Comparison of ENCODE assay signal across 15 cellular contexts in genomic region chr6:53338304-53338703, GRCh38. TPM values are rescaled to one million over a fixed set of nuclear protein-coding genes. Genes with fewer than 3 reads are reported as not detected.
A peak's percentile ranks its signal among the peaks of the same experiment; 100 is the strongest.
DNase-seq lines count a peak whose midpoint lies in the region; ATAC-seq and TF ChIP-seq lines count a peak whose summit lies in the region.
"Had no signal": no experiment of that assay in that cellular context is flagged by ENCODE, and none has a peak within 500 bp of the region (broad histone marks: within the 10 kb centered on the region; RNA-seq: fewer than 3 reads in every experiment).

No MANE protein-coding gene starts in this region.

- H3K79me2 ChIP-seq in DND-41 (ENCODE audit: insufficient read depth, low read length): peaks cover 100% of the 10 kb centered on the region

- no peaks in the 10 kb centered on the region for H3K9me3 Mint-ChIP-seq in CD4-positive, CD25-positive, alpha-beta regulatory T cell
- H3K9me3 Mint-ChIP-seq in activated T-helper 17 cell treated with anti-CD3 and anti-CD28 coated beads, Interleukin-2, amount 50 U/mL, for 72 hours: no peaks in the 10 kb centered on the region
- H3K9me3 Mint-ChIP-seq in naive B cell: no peaks in the 10 kb centered on the region

- H3K4me2 ChIP-seq in DND-41 (ENCODE audit: insufficient read depth, low read length): no peak overlapping the region
- H3K4me2 ChIP-seq: smooth muscle cell had no signal

- H4K20me1 ChIP-seq in DND-41 (ENCODE audit: insufficient read depth, low read length): peaks cover 95% of the 10 kb centered on the region

- peak overlapping the region; percentile 48 to 89 (median 68) for H3K4me3 Mint-ChIP-seq in CD4-positive, CD25-positive, alpha-beta regulatory T cell
- H3K4me3 Mint-ChIP-seq in activated T-helper 17 cell treated with anti-CD3 and anti-CD28 coated beads, Interleukin-2, amount 50 U/mL, for 72 hours: peak overlapping the region; percentile 95
- peak overlapping the region in 6 of 8 donors; percentile 8 to 93 (median 52) for H3K4me3 Mint-ChIP-seq in naive B cell

- no peaks in the 10 kb centered on the region for H3K36me3 ChIP-seq in CD4-positive, CD25-positive, alpha-beta regulatory T cell (ENCODE audit: control insufficient read depth, insufficient read depth, low read length)
- H3K36me3 ChIP-seq in DND-41 (ENCODE audit: insufficient read depth, low read length) (peaks cover 33% of the 10 kb centered on the region), right atrium auricular region (peaks cover 6% of the 10 kb centered on the region)

- no peak for ATAC-seq in CD4-positive, CD25-positive, alpha-beta regulatory T cell (ENCODE audit: low read depth in 2 of 2)
- ATAC-seq in DND-41 (ENCODE audit: insufficient read depth, low read depth): no peak; the same call in 2 of the 3 replicates
- no peak for ATAC-seq in activated T-helper 17 cell treated with anti-CD3 and anti-CD28 coated beads, Interleukin-2, amount 50 U/mL, for 72 hours (replicated peaks)
- no peak for ATAC-seq in naive B cell (ENCODE audit: low read depth in 2 of 2)
- ATAC-seq in GM21717 (IDR thresholded peaks at IDR 0.05; ENCODE audit: unreplicated experiment): no peak
- ATAC-seq: activated CD4-positive, CD25-positive, alpha-beta regulatory T cell treated with anti-CD3 and anti-CD28 coated beads, Interleukin-2, amount 50 U/mL, for 24 hours; left cardiac atrium; Right ventricle myocardium inferior had no signal

- H3K4me3 ChIP-seq in CD4-positive, CD25-positive, alpha-beta regulatory T cell (ENCODE audit: low read depth, low read length): peak overlapping the region; percentile 83
- no peak overlapping the region for H3K4me3 ChIP-seq in DND-41 (ENCODE audit: low read depth in 1 of 2, low read length in 2 of 2)
- no peak overlapping the region for H3K4me3 ChIP-seq in right atrium auricular region
- H3K4me3 ChIP-seq: smooth muscle cell, tibial artery had no signal

- no peaks in the 10 kb centered on the region for H3K9me3 ChIP-seq in CD4-positive, CD25-positive, alpha-beta regulatory T cell (ENCODE audit: control insufficient read depth in 2 of 2, low read length in 2 of 2)
- H3K9me3 ChIP-seq in DND-41 (ENCODE audit: insufficient read depth, low read length, severe bottlenecking): no peaks in the 10 kb centered on the region
- H3K9me3 ChIP-seq in right atrium auricular region: no peaks in the 10 kb centered on the region
- H3K9me3 ChIP-seq: tibial artery had no signal

- H3K27ac Mint-ChIP-seq in CD4-positive, CD25-positive, alpha-beta regulatory T cell: peak overlapping the region; percentile 99 to 100 (median 100)
- peak overlapping the region; percentile 99 for H3K27ac Mint-ChIP-seq in activated T-helper 17 cell treated with anti-CD3 and anti-CD28 coated beads, Interleukin-2, amount 50 U/mL, for 72 hours
- peak overlapping the region; percentile 47 to 99 (median 85) for H3K27ac Mint-ChIP-seq in naive B cell

- DNase-seq in CD4-positive, CD25-positive, alpha-beta regulatory T cell: no peak
- DNase-seq in DND-41 (no peak), naive B cell (no peak), cerebellar cortex (ENCODE audit: low spot score) (no peak), right atrium auricular region (ENCODE audit: low spot score) (no peak)
- DNase-seq: left cardiac atrium, NCI-H2029 treated with DMSO at 0.1 percent for 48 hours, NCI-H510A, tibial artery had no signal

- TF ChIP-seq CTCF in DND-41 (IDR thresholded peaks at IDR 0.05; ENCODE audit: borderline replicate concordance, extremely low read depth, low read length, poor library complexity, severe bottlenecking): no peak
- TF ChIP-seq CTCF in right atrium auricular region (IDR thresholded peaks at IDR 0.05): no peak

- H3K27me3 Mint-ChIP-seq in CD4-positive, CD25-positive, alpha-beta regulatory T cell: no peaks in the 10 kb centered on the region
- H3K27me3 Mint-ChIP-seq in activated T-helper 17 cell treated with anti-CD3 and anti-CD28 coated beads, Interleukin-2, amount 50 U/mL, for 72 hours: no peaks in the 10 kb centered on the region
- H3K27me3 Mint-ChIP-seq in naive B cell: no peaks in the 10 kb centered on the region

- H3K4me1 ChIP-seq in CD4-positive, CD25-positive, alpha-beta regulatory T cell (ENCODE audit: control insufficient read depth, insufficient read depth, low read length, poor library complexity, severe bottlenecking): peaks cover 100% of the 10 kb centered on the region
- peaks cover 79% of the 10 kb centered on the region for H3K4me1 ChIP-seq in DND-41 (ENCODE audit: insufficient read depth, low read length)
- peaks cover 0 to 27% of the 10 kb centered on the region in 2 donors for H3K4me1 ChIP-seq in right atrium auricular region

- H3K4me1 Mint-ChIP-seq in CD4-positive, CD25-positive, alpha-beta regulatory T cell: peaks cover 50 to 93% (median 79%) of the 10 kb centered on the region in 4 donors
- H3K4me1 Mint-ChIP-seq in activated T-helper 17 cell treated with anti-CD3 and anti-CD28 coated beads, Interleukin-2, amount 50 U/mL, for 72 hours: peaks cover 50% of the 10 kb centered on the region
- peaks cover 78 to 95% (median 92%) of the 10 kb centered on the region in 3 donors for H3K4me1 Mint-ChIP-seq in naive B cell

- no peak overlapping the region for H3K9ac ChIP-seq in DND-41 (ENCODE audit: low read depth, low read length)

- H3K27me3 ChIP-seq in CD4-positive, CD25-positive, alpha-beta regulatory T cell (ENCODE audit: control insufficient read depth, insufficient read depth, low read length): no peaks in the 10 kb centered on the region
- H3K27me3 ChIP-seq in DND-41 (ENCODE audit: insufficient read depth, low read length, poor library complexity): no peaks in the 10 kb centered on the region
- H3K27me3 ChIP-seq in right atrium auricular region: no peaks in the 10 kb centered on the region
- H3K27me3 ChIP-seq: tibial artery had no signal

- H3K27ac ChIP-seq in CD4-positive, CD25-positive, alpha-beta regulatory T cell (ENCODE audit: insufficient read depth, low read length, poor library complexity, severe bottlenecking): peak overlapping the region; percentile 98
- 0 out of 2 replicates have a peak overlapping the region, but pooled peaks have one; percentile 23 for H3K27ac ChIP-seq in DND-41 (ENCODE audit: low read length)
- no peak overlapping the region for H3K27ac ChIP-seq in right atrium auricular region
- H3K27ac ChIP-seq: HL-60, tibial artery had no signal

- no peak overlapping the region for H2AFZ ChIP-seq in DND-41 (ENCODE audit: low read depth, low read length)

- peaks cover 7% of the 10 kb centered on the region for H3K36me3 Mint-ChIP-seq in CD4-positive, CD25-positive, alpha-beta regulatory T cell
- peaks cover 70% of the 10 kb centered on the region for H3K36me3 Mint-ChIP-seq in activated T-helper 17 cell treated with anti-CD3 and anti-CD28 coated beads, Interleukin-2, amount 50 U/mL, for 72 hours (ENCODE audit: low read depth)
- H3K36me3 Mint-ChIP-seq in naive B cell: peaks cover 12 to 16% of the 10 kb centered on the region in 2 donors

RNA-seq across cellular contexts. Expression of gene ELOVL5, which starts 10.4 kb away (rescaled TPM):
- total RNA-seq in CD4-positive, CD25-positive, alpha-beta regulatory T cell: 201 TPM
- 100 to 1,000 TPM; 139 to 175 (median 154) TPM for polyA plus RNA-seq in CD4-positive, CD25-positive, alpha-beta regulatory T cell
- 100 to 1,000 TPM in 1 of 2 donors, 10 to 100 TPM in 1; 91.9 to 127 TPM for total RNA-seq in activated T-helper 17 cell treated with anti-CD3 and anti-CD28 coated beads, Interleukin-2, amount 50 U/mL, for 72 hours
- 100 to 1,000 TPM; 124 to 200 (median 166) TPM for polyA plus RNA-seq in naive B cell (ENCODE audit: low read depth in 6 of 6)
- 10 to 100 TPM; 31.2 to 34.9 TPM for total RNA-seq in right atrium auricular region

Comparison
In these comparisons a context has a peak if more than half of its experiments do, and no peak if none do; other contexts are left out.
1. H3K27ac ChIP-seq: peak in CD4-positive, CD25-positive, alpha-beta regulatory T cell (single experiment) and DND-41 (single experiment); none in right atrium auricular region (0 of 2).
2. Peak in every context shown above with its lines, with median percentiles within 50 percentile points of each other: H3K27ac Mint-ChIP-seq and H3K4me3 Mint-ChIP-seq.